Comparison of ENCODE assay signal across 17 cellular contexts in genomic region chr6:43217351-43217750, GRCh38. TPM values are rescaled to one million over a fixed set of nuclear protein-coding genes. Genes with fewer than 3 reads are reported as not detected.
"Had no signal": no experiment of that assay in that cellular context is flagged by ENCODE, and none has a peak within 500 bp of the region (broad histone marks: within the 10 kb centered on the region; RNA-seq: fewer than 3 reads in every experiment).

No MANE protein-coding gene starts in this region.

- H3K4me3 ChIP-seq: esophagus squamous epithelium, sigmoid colon, stomach, upper lobe of left lung had no signal

- H3K27ac ChIP-seq: esophagus squamous epithelium, sigmoid colon, stomach, upper lobe of left lung had no signal

- DNase-seq: activated CD4-positive, alpha-beta T cell treated with anti-CD3 and anti-CD28 coated beads, Interleukin-2, amount 10 ng/mL, durations not matched to agents 7 days and 5 days; activated CD8-positive, alpha-beta memory T cell treated with anti-CD3 and anti-CD28 coated beads, Interleukin-2, amount 50 U/mL, for 48 hours; activated effector memory CD4-positive, alpha-beta T cell treated with Interleukin-2 at 50 U/mL for 16 hours; activated T-cell treated with anti-CD3 and anti-CD28 coated beads, Interleukin-2, amount 50 U/mL, for 48 hours; amniotic stem cell; dermis blood vessel endothelial cell; effector memory CD8-positive, alpha-beta T cell; esophagus squamous epithelium; immature natural killer cell; mammary epithelial cell; midbrain; sigmoid colon; stimulated activated CD4-positive, alpha-beta T cell treated with anti-CD3 and anti-CD28 coated beads, Interleukin-4, amount 100 ng/mL, for 24 hours; stomach had no signal

- H3K27me3 ChIP-seq: esophagus squamous epithelium, sigmoid colon, stomach, upper lobe of left lung had no signal

- H3K9me3 ChIP-seq: esophagus squamous epithelium, sigmoid colon, stomach, upper lobe of left lung had no signal

- H3K4me1 ChIP-seq: sigmoid colon, upper lobe of left lung had no signal

- ATAC-seq: activated naive CD4-positive, alpha-beta T cell treated with anti-CD3 and anti-CD28 coated beads, Interleukin-2, amount 50 U/mL, for 72 hours; effector memory CD8-positive, alpha-beta T cell; stimulated activated effector memory CD8-positive, alpha-beta T cell treated with anti-CD3 and anti-CD28 coated beads, Interleukin-12 subunit alpha, Interleukin-12 subunit beta, amount 100 ng/mL, for 72 hours had no signal

RNA-seq across cellular contexts. Expression of gene TTBK1, which starts 25.9 kb away (rescaled TPM):
- total RNA-seq: dermis blood vessel endothelial cell had no signal
- polyA plus RNA-seq: immature natural killer cell, mammary epithelial cell had no signal
